In the genomic region with DNA sequence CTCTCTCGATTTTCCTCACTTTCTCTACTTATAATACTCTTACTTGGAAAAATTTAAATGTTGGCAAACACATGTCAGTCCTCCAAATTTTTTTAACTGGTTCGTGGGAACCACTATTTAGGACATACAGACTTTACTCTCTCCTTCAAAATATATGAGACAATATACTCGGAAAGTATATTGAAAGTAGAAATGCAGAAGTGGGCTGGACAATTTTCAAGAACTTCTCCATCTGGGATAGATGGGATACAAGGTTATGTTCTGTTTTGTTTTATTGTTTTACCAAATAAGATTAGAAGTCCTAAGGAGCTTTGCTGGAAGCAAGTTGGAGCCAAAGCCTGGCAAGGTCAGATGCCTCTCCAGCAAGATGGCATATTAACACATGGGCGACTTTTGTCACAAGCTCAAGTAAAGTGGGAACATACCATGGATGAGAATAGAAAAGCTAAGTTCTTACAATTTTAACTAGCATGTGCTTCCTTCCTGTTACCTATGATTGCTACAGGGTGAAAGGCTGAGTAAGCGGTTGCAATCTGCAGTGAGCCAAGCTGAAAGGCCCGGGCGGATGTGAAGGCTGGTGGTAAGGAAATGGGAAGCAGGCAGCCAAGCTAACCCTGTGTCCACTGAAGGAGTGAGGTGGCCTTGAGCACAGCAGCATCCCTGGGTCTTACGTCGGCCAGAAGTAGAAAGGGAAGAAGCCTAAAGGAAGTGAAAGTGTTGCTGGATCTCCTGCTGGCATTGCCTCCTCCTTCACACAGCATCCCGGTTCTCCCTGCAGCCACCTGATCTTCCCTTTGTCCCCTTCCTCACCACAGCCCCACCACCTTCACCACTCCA, we compare ENCODE assay signal across 1 cellular context.
TF ChIP-seq lines count a peak whose summit lies in the region.

No MANE protein-coding gene starts in this region.

TF ChIP-seq in K562, 482 proteins besides CTCF, POLR2A, EP300 and RAD21 (continued from another document and continues in another):
- TF ChIP-seq, protein P1, sequence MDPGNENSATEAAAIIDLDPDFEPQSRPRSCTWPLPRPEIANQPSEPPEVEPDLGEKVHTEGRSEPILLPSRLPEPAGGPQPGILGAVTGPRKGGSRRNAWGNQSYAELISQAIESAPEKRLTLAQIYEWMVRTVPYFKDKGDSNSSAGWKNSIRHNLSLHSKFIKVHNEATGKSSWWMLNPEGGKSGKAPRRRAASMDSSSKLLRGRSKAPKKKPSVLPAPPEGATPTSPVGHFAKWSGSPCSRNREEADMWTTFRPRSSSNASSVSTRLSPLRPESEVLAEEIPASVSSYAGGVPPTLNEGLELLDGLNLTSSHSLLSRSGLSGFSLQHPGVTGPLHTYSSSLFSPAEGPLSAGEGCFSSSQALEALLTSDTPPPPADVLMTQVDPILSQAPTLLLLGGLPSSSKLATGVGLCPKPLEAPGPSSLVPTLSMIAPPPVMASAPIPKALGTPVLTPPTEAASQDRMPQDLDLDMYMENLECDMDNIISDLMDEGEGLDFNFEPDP (CRISPR knock-in tag; IDR thresholded peaks at IDR 0.05), result no peak
- TF ChIP-seq ZSCAN32 (CRISPR knock-in tag; IDR thresholded peaks at IDR 0.05) (no peak), CXXC5 (CRISPR knock-in tag; IDR thresholded peaks at IDR 0.05) (peak; percentile 52), GABPB2 (CRISPR knock-in tag; conservative IDR thresholded peaks at IDR 0.05) (no peak), SIX5 (IDR thresholded peaks at IDR 0.05; ENCODE audit: borderline replicate concordance in 1 of 2, insufficient read depth in 1 of 2, low read depth in 1 of 2, low read length in 2 of 2) (no peak), SMAD4 (CRISPR knock-in tag; conservative IDR thresholded peaks at IDR 0.05) (peak; percentile 68), TRIM24 (IDR thresholded peaks at IDR 0.05) (no peak), HDAC8 (tag; IDR thresholded peaks at IDR 0.05) (no peak), PRPF4 (IDR thresholded peaks at IDR 0.05; ENCODE audit: insufficient read depth, low read depth, low read length, poor library complexity, severe bottlenecking) (no peak), ZNF75A (CRISPR knock-in tag; IDR thresholded peaks at IDR 0.05) (0 out of 2 replicates have a peak, but pooled peaks have one; percentile 56), ZNF668 (CRISPR knock-in tag; IDR thresholded peaks at IDR 0.05) (no peak), SMARCB1 (IDR thresholded peaks at IDR 0.05; ENCODE audit: insufficient read length, low read depth) (no peak), HMG20A (CRISPR knock-in tag; conservative IDR thresholded peaks at IDR 0.05) (no peak), YY1 (IDR thresholded peaks at IDR 0.05; ENCODE audit: borderline replicate concordance in 1 of 3, control insufficient read depth in 1 of 3, extremely low read depth in 1 of 3, insufficient read depth in 3 of 3, insufficient read length in 1 of 3, insufficient replicate concordance in 2 of 3, low read depth in 1 of 3, low read length in 2 of 3) (no peak), CREM (IDR thresholded peaks at IDR 0.05; ENCODE audit: low read depth) (no peak), DIDO1 (tag; IDR thresholded peaks at IDR 0.05; ENCODE audit: low read depth) (no peak), RBFOX2 (IDR thresholded peaks at IDR 0.05; ENCODE audit: low read depth, low read length) (peak; percentile 53), MAFK (IDR thresholded peaks at IDR 0.05; ENCODE audit: low read length) (no peak), NR2C1 (IDR thresholded peaks at IDR 0.05) (no peak), NR2C1 (tag; IDR thresholded peaks at IDR 0.05) (0 out of 2 replicates have a peak, but pooled peaks have one; percentile 36), MEF2D (tag; conservative IDR thresholded peaks at IDR 0.05; ENCODE audit: low read depth) (no peak), ZNF23 (CRISPR knock-in tag; IDR thresholded peaks at IDR 0.05) (no peak), TEAD1 (CRISPR knock-in tag; IDR thresholded peaks at IDR 0.05) (no peak), ZSCAN29 (IDR thresholded peaks at IDR 0.05) (no peak), L3MBTL2 (IDR thresholded peaks at IDR 0.05) (peak; percentile 40; the same call in 1 of the 2 replicates), MTA1 (IDR thresholded peaks at IDR 0.05; ENCODE audit: borderline replicate concordance) (no peak), SMAD1 (IDR thresholded peaks at IDR 0.05; ENCODE audit: low read depth, low read length, partially characterized antibody) (no peak), JUN (IDR thresholded peaks at IDR 0.05; ENCODE audit: borderline replicate concordance, low read depth, low read length) (no peak), JUN (CRISPR knock-in tag; IDR thresholded peaks at IDR 0.05; ENCODE audit: borderline replicate concordance) (0 out of 2 replicates have a peak, but pooled peaks have one; percentile 41), FOXJ3 (CRISPR knock-in tag; IDR thresholded peaks at IDR 0.05) (no peak), BCL6 (CRISPR knock-in tag; IDR thresholded peaks at IDR 0.05) (peak; percentile 63), SMAD3 (CRISPR knock-in tag; conservative IDR thresholded peaks at IDR 0.05) (0 out of 2 replicates have a peak, but pooled peaks have one; percentile 49)
- TF ChIP-seq, protein P2, sequence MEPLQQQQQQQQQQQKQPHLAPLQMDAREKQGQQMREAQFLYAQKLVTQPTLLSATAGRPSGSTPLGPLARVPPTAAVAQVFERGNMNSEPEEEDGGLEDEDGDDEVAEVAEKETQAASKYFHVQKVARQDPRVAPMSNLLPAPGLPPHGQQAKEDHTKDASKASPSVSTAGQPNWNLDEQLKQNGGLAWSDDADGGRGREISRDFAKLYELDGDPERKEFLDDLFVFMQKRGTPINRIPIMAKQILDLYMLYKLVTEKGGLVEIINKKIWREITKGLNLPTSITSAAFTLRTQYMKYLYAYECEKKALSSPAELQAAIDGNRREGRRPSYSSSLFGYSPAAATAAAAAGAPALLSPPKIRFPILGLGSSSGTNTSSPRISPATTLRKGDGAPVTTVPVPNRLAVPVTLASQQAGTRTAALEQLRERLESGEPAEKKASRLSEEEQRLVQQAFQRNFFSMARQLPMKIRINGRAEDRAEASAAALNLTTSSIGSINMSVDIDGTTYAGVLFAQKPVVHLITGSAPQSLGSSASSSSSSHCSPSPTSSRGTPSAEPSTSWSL (CRISPR knock-in tag; IDR thresholded peaks at IDR 0.05; ENCODE audit: borderline replicate concordance), result 0 out of 2 replicates have a peak, but pooled peaks have one; percentile 46
- TF ChIP-seq, protein P3, sequence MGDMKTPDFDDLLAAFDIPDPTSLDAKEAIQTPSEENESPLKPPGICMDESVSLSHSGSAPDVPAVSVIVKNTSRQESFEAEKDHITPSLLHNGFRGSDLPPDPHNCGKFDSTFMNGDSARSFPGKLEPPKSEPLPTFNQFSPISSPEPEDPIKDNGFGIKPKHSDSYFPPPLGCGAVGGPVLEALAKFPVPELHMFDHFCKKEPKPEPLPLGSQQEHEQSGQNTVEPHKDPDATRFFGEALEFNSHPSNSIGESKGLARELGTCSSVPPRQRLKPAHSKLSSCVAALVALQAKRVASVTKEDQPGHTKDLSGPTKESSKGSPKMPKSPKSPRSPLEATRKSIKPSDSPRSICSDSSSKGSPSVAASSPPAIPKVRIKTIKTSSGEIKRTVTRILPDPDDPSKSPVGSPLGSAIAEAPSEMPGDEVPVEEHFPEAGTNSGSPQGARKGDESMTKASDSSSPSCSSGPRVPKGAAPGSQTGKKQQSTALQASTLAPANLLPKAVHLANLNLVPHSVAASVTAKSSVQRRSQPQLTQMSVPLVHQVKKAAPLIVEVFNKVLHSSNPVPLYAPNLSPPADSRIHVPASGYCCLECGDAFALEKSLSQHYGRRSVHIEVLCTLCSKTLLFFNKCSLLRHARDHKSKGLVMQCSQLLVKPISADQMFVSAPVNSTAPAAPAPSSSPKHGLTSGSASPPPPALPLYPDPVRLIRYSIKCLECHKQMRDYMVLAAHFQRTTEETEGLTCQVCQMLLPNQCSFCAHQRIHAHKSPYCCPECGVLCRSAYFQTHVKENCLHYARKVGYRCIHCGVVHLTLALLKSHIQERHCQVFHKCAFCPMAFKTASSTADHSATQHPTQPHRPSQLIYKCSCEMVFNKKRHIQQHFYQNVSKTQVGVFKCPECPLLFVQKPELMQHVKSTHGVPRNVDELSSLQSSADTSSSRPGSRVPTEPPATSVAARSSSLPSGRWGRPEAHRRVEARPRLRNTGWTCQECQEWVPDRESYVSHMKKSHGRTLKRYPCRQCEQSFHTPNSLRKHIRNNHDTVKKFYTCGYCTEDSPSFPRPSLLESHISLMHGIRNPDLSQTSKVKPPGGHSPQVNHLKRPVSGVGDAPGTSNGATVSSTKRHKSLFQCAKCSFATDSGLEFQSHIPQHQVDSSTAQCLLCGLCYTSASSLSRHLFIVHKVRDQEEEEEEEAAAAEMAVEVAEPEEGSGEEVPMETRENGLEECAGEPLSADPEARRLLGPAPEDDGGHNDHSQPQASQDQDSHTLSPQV (IDR thresholded peaks at IDR 0.05), result peak; percentile 39; the same call in 1 of the 2 replicates
- TF ChIP-seq, protein P4, sequence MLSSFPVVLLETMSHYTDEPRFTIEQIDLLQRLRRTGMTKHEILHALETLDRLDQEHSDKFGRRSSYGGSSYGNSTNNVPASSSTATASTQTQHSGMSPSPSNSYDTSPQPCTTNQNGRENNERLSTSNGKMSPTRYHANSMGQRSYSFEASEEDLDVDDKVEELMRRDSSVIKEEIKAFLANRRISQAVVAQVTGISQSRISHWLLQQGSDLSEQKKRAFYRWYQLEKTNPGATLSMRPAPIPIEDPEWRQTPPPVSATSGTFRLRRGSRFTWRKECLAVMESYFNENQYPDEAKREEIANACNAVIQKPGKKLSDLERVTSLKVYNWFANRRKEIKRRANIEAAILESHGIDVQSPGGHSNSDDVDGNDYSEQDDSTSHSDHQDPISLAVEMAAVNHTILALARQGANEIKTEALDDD (IDR thresholded peaks at IDR 0.05), result peak; percentile 58; the same call in 1 of the 2 replicates
- TF ChIP-seq, protein P5, sequence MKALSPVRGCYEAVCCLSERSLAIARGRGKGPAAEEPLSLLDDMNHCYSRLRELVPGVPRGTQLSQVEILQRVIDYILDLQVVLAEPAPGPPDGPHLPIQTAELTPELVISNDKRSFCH (CRISPR knock-in tag; IDR thresholded peaks at IDR 0.05), result no peak
- TF ChIP-seq, protein P5 (tag; IDR thresholded peaks at IDR 0.05), result no peak
- TF ChIP-seq, protein P6, sequence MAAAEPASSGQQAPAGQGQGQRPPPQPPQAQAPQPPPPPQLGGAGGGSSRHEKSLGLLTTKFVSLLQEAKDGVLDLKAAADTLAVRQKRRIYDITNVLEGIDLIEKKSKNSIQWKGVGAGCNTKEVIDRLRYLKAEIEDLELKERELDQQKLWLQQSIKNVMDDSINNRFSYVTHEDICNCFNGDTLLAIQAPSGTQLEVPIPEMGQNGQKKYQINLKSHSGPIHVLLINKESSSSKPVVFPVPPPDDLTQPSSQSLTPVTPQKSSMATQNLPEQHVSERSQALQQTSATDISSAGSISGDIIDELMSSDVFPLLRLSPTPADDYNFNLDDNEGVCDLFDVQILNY (CRISPR knock-in tag; IDR thresholded peaks at IDR 0.05), result no peak
- TF ChIP-seq, protein P7, sequence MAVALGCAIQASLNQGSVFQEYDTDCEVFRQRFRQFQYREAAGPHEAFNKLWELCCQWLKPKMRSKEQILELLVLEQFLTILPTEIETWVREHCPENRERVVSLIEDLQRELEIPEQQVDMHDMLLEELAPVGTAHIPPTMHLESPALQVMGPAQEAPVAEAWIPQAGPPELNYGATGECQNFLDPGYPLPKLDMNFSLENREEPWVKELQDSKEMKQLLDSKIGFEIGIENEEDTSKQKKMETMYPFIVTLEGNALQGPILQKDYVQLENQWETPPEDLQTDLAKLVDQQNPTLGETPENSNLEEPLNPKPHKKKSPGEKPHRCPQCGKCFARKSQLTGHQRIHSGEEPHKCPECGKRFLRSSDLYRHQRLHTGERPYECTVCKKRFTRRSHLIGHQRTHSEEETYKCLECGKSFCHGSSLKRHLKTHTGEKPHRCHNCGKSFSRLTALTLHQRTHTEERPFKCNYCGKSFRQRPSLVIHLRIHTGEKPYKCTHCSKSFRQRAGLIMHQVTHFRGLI (CRISPR knock-in tag; IDR thresholded peaks at IDR 0.05), result peak; percentile 57; the same call in 1 of the 2 replicates
- TF ChIP-seq, protein P8, sequence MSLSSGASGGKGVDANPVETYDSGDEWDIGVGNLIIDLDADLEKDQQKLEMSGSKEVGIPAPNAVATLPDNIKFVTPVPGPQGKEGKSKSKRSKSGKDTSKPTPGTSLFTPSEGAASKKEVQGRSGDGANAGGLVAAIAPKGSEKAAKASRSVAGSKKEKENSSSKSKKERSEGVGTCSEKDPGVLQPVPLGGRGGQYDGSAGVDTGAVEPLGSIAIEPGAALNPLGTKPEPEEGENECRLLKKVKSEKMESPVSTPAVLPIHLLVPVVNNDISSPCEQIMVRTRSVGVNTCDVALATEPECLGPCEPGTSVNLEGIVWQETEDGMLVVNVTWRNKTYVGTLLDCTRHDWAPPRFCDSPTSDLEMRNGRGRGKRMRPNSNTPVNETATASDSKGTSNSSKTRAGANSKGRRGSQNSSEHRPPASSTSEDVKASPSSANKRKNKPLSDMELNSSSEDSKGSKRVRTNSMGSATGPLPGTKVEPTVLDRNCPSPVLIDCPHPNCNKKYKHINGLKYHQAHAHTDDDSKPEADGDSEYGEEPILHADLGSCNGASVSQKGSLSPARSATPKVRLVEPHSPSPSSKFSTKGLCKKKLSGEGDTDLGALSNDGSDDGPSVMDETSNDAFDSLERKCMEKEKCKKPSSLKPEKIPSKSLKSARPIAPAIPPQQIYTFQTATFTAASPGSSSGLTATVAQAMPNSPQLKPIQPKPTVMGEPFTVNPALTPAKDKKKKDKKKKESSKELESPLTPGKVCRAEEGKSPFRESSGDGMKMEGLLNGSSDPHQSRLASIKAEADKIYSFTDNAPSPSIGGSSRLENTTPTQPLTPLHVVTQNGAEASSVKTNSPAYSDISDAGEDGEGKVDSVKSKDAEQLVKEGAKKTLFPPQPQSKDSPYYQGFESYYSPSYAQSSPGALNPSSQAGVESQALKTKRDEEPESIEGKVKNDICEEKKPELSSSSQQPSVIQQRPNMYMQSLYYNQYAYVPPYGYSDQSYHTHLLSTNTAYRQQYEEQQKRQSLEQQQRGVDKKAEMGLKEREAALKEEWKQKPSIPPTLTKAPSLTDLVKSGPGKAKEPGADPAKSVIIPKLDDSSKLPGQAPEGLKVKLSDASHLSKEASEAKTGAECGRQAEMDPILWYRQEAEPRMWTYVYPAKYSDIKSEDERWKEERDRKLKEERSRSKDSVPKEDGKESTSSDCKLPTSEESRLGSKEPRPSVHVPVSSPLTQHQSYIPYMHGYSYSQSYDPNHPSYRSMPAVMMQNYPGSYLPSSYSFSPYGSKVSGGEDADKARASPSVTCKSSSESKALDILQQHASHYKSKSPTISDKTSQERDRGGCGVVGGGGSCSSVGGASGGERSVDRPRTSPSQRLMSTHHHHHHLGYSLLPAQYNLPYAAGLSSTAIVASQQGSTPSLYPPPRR (CRISPR knock-in tag; IDR thresholded peaks at IDR 0.05; ENCODE audit: borderline replicate concordance), result no peak
- TF ChIP-seq, protein P9, sequence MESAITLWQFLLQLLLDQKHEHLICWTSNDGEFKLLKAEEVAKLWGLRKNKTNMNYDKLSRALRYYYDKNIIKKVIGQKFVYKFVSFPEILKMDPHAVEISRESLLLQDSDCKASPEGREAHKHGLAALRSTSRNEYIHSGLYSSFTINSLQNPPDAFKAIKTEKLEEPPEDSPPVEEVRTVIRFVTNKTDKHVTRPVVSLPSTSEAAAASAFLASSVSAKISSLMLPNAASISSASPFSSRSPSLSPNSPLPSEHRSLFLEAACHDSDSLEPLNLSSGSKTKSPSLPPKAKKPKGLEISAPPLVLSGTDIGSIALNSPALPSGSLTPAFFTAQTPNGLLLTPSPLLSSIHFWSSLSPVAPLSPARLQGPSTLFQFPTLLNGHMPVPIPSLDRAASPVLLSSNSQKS (CRISPR knock-in tag; IDR thresholded peaks at IDR 0.05), result no peak
